In the genomic region with DNA sequence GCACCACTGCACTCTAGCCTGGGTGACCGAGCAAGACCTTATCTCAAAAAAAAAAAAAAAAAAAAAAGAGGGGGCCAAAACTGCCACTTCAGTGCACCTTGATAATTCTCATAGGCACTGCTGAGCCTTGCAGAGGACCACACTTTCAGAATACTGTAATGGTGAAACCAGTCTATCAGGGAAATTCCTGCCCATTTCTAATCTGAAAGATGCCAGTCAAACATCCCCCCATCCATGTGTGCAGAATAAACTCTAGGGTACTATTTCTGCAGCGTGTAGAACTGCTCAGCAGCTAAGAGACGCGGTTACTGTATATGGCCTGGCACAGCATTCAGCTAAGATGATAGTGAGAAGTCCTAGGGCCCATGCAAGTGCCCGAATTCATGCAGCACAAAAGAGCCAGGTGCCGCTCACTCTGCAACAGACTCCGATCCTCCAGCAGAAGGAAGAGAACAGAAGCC, we compare ENCODE assay signal across 11 cellular contexts.
DNase-seq lines count a peak whose midpoint lies in the region; ATAC-seq and TF ChIP-seq lines count a peak whose summit lies in the region.
"Had no signal": no experiment of that assay in that cellular context is flagged by ENCODE, and none has a peak within 500 bp of the region (broad histone marks: within the 10 kb centered on the region; RNA-seq: fewer than 3 reads in every experiment).

No MANE protein-coding gene starts in this region.

- WGBS in lower leg skin, 2 donors: 72 to 78% methylated on average over 7 of the region's 7 CpGs

- DNase-seq in H4 (ENCODE audit: low spot score) (no peak), lower leg skin (ENCODE audit: low spot score in 2 of 2) (no peak), hepatic stellate cell (ENCODE audit: low spot score) (no peak)
- DNase-seq: mesenchymal stem cell, retina, uterus had no signal

- ATAC-seq in GM18498 (IDR thresholded peaks at IDR 0.05; ENCODE audit: unreplicated experiment) (peak; percentile 64), GM19463 (IDR thresholded peaks at IDR 0.05; ENCODE audit: unreplicated experiment) (peak; percentile 51), HG03378 (IDR thresholded peaks at IDR 0.05; ENCODE audit: unreplicated experiment) (peak; percentile 60), GM18870 (IDR thresholded peaks at IDR 0.05; ENCODE audit: unreplicated experiment) (no peak)

- H3K4me3 Mint-ChIP-seq in dendritic cell treated with granulocyte-macrophage colony-stimulating factor and Interleukin-4, amounts not matched to agents 40 ng/mL and 50 ng/mL, for 4 days: no peak overlapping the region

- peaks cover 29% of the 10 kb centered on the region for H3K4me1 Mint-ChIP-seq in dendritic cell treated with granulocyte-macrophage colony-stimulating factor and Interleukin-4, amounts not matched to agents 40 ng/mL and 50 ng/mL, for 4 days (ENCODE audit: low read depth)

- TF ChIP-seq CTCF in lower leg skin (IDR thresholded peaks at IDR 0.05): no peak

- peak overlapping the region; percentile 10 for H3K27ac Mint-ChIP-seq in dendritic cell treated with granulocyte-macrophage colony-stimulating factor and Interleukin-4, amounts not matched to agents 40 ng/mL and 50 ng/mL, for 4 days

- TF ChIP-seq POLR2A in lower leg skin (IDR thresholded peaks at IDR 0.05): no peak

- H3K9me3 Mint-ChIP-seq in dendritic cell treated with granulocyte-macrophage colony-stimulating factor and Interleukin-4, amounts not matched to agents 40 ng/mL and 50 ng/mL, for 4 days: no peaks in the 10 kb centered on the region

- peaks cover 56% of the 10 kb centered on the region for H3K36me3 Mint-ChIP-seq in dendritic cell treated with granulocyte-macrophage colony-stimulating factor and Interleukin-4, amounts not matched to agents 40 ng/mL and 50 ng/mL, for 4 days (ENCODE audit: low read depth)

- intact Hi-C loops in dendritic cell treated with granulocyte-macrophage colony-stimulating factor and Interleukin-4, amounts not matched to agents 40 ng/mL and 50 ng/mL, for 4 days (cut with micrococcal nuclease): no loop called here
- intact Hi-C loops in lower leg skin (cut with DNase I; ENCODE audit: low total_unique reads): no loop called here

- H3K27me3 Mint-ChIP-seq in dendritic cell treated with granulocyte-macrophage colony-stimulating factor and Interleukin-4, amounts not matched to agents 40 ng/mL and 50 ng/mL, for 4 days: no peaks in the 10 kb centered on the region

- no peak overlapping the region for H3K4me3 ChIP-seq in lower leg skin (ENCODE audit: low read depth, poor library complexity, severe bottlenecking)
- H3K4me3 ChIP-seq: uterus had no signal
